1 cellular context compared by ENCODE assay signal in genomic region chr19:3234800-3235199, GRCh38.
A peak's percentile ranks its signal among the peaks of the same experiment; 100 is the strongest.
TF ChIP-seq lines count a peak whose summit lies in the region.

No MANE protein-coding gene starts in this region.

TF ChIP-seq in HEK293, 187 proteins besides CTCF, POLR2A, EP300 and RAD21 (continued from another document and continues in another):
- no peak for TF ChIP-seq ZNF747 (tag by site-specific recombination; IDR thresholded peaks at IDR 0.05)
- TF ChIP-seq, protein P1, sequence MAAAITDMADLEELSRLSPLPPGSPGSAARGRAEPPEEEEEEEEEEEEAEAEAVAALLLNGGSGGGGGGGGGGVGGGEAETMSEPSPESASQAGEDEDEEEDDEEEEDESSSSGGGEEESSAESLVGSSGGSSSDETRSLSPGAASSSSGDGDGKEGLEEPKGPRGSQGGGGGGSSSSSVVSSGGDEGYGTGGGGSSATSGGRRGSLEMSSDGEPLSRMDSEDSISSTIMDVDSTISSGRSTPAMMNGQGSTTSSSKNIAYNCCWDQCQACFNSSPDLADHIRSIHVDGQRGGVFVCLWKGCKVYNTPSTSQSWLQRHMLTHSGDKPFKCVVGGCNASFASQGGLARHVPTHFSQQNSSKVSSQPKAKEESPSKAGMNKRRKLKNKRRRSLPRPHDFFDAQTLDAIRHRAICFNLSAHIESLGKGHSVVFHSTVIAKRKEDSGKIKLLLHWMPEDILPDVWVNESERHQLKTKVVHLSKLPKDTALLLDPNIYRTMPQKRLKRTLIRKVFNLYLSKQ (tag by site-specific recombination; IDR thresholded peaks at IDR 0.05; ENCODE audit: borderline replicate concordance): no peak
- no peak for TF ChIP-seq SCRT1 (tag by site-specific recombination; IDR thresholded peaks at IDR 0.05; ENCODE audit: borderline replicate concordance)
- TF ChIP-seq ZNF423 (tag by site-specific recombination; IDR thresholded peaks at IDR 0.05): no peak
- TF ChIP-seq ZNF521 (tag by site-specific recombination; IDR thresholded peaks at IDR 0.05): no peak
- 0 out of 2 replicates have a peak, but pooled peaks have one; percentile 17 for TF ChIP-seq KLF8 (tag by site-specific recombination; IDR thresholded peaks at IDR 0.05)
- TF ChIP-seq ZNF449 (tag by site-specific recombination; IDR thresholded peaks at IDR 0.05): no peak
- TF ChIP-seq GLIS1 (tag by site-specific recombination; IDR thresholded peaks at IDR 0.05): no peak
- no peak for TF ChIP-seq GLI2 (tag by site-specific recombination; IDR thresholded peaks at IDR 0.05; ENCODE audit: borderline replicate concordance, low read depth)
- TF ChIP-seq ZNF280D (tag by site-specific recombination; IDR thresholded peaks at IDR 0.05): peak; percentile 71; the same call in 1 of the 2 replicates
- no peak for TF ChIP-seq ZNF488 (tag by site-specific recombination; IDR thresholded peaks at IDR 0.05)
- TF ChIP-seq, protein P2, sequence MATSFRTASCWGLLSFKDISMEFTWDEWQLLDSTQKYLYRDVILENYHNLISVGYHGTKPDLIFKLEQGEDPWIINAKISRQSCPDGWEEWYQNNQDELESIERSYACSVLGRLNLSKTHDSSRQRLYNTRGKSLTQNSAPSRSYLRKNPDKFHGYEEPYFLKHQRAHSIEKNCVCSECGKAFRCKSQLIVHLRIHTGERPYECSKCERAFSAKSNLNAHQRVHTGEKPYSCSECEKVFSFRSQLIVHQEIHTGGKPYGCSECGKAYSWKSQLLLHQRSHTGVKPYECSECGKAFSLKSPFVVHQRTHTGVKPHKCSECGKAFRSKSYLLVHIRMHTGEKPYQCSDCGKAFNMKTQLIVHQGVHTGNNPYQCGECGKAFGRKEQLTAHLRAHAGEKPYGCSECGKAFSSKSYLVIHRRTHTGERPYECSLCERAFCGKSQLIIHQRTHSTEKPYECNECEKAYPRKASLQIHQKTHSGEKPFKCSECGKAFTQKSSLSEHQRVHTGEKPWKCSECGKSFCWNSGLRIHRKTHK (tag by site-specific recombination; IDR thresholded peaks at IDR 0.05): no peak
- no peak for TF ChIP-seq ZBTB1 (tag by site-specific recombination; IDR thresholded peaks at IDR 0.05)
- TF ChIP-seq, protein P3, sequence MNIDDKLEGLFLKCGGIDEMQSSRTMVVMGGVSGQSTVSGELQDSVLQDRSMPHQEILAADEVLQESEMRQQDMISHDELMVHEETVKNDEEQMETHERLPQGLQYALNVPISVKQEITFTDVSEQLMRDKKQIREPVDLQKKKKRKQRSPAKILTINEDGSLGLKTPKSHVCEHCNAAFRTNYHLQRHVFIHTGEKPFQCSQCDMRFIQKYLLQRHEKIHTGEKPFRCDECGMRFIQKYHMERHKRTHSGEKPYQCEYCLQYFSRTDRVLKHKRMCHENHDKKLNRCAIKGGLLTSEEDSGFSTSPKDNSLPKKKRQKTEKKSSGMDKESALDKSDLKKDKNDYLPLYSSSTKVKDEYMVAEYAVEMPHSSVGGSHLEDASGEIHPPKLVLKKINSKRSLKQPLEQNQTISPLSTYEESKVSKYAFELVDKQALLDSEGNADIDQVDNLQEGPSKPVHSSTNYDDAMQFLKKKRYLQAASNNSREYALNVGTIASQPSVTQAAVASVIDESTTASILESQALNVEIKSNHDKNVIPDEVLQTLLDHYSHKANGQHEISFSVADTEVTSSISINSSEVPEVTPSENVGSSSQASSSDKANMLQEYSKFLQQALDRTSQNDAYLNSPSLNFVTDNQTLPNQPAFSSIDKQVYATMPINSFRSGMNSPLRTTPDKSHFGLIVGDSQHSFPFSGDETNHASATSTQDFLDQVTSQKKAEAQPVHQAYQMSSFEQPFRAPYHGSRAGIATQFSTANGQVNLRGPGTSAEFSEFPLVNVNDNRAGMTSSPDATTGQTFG (tag by site-specific recombination; IDR thresholded peaks at IDR 0.05; ENCODE audit: borderline replicate concordance): no peak
- TF ChIP-seq PBX3 (CRISPR knock-in tag; IDR thresholded peaks at IDR 0.05): no peak
- 0 out of 2 replicates have a peak, but pooled peaks have one; percentile 52 for TF ChIP-seq ZNF580 (tag by site-specific recombination; IDR thresholded peaks at IDR 0.05)
- no peak for TF ChIP-seq ZNF157 (tag by site-specific recombination; IDR thresholded peaks at IDR 0.05)
- TF ChIP-seq, protein P4, sequence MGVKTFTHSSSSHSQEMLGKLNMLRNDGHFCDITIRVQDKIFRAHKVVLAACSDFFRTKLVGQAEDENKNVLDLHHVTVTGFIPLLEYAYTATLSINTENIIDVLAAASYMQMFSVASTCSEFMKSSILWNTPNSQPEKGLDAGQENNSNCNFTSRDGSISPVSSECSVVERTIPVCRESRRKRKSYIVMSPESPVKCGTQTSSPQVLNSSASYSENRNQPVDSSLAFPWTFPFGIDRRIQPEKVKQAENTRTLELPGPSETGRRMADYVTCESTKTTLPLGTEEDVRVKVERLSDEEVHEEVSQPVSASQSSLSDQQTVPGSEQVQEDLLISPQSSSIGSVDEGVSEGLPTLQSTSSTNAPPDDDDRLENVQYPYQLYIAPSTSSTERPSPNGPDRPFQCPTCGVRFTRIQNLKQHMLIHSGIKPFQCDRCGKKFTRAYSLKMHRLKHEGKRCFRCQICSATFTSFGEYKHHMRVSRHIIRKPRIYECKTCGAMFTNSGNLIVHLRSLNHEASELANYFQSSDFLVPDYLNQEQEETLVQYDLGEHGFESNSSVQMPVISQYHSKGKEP (tag by site-specific recombination; IDR thresholded peaks at IDR 0.05): no peak
- no peak for TF ChIP-seq ZNF560 (tag by site-specific recombination; IDR thresholded peaks at IDR 0.05; ENCODE audit: borderline replicate concordance)
- peak; percentile 91 for TF ChIP-seq ZNF623 (tag by site-specific recombination; IDR thresholded peaks at IDR 0.05)
- TF ChIP-seq TSHZ1 (tag by site-specific recombination; IDR thresholded peaks at IDR 0.05; ENCODE audit: borderline replicate concordance): no peak
- no peak for TF ChIP-seq ZNF133 (tag by site-specific recombination; IDR thresholded peaks at IDR 0.05)
- TF ChIP-seq ZNF335 (tag by site-specific recombination; conservative IDR thresholded peaks at IDR 0.05): no peak
- TF ChIP-seq ZNF214 (tag by site-specific recombination; IDR thresholded peaks at IDR 0.05; ENCODE audit: borderline replicate concordance): no peak
- TF ChIP-seq MZF1 (tag by site-specific recombination; IDR thresholded peaks at IDR 0.05; ENCODE audit: borderline replicate concordance): no peak
- TF ChIP-seq ZNF837 (tag by site-specific recombination; IDR thresholded peaks at IDR 0.05): no peak
- TF ChIP-seq, protein P5, sequence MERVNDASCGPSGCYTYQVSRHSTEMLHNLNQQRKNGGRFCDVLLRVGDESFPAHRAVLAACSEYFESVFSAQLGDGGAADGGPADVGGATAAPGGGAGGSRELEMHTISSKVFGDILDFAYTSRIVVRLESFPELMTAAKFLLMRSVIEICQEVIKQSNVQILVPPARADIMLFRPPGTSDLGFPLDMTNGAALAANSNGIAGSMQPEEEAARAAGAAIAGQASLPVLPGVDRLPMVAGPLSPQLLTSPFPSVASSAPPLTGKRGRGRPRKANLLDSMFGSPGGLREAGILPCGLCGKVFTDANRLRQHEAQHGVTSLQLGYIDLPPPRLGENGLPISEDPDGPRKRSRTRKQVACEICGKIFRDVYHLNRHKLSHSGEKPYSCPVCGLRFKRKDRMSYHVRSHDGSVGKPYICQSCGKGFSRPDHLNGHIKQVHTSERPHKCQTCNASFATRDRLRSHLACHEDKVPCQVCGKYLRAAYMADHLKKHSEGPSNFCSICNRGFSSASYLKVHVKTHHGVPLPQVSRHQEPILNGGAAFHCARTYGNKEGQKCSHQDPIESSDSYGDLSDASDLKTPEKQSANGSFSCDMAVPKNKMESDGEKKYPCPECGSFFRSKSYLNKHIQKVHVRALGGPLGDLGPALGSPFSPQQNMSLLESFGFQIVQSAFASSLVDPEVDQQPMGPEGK (tag by site-specific recombination; IDR thresholded peaks at IDR 0.05): no peak
- TF ChIP-seq ELK4 (IDR thresholded peaks at IDR 0.05; ENCODE audit: borderline replicate concordance, low read depth, low read length): no peak
